Comparison of ENCODE assay signal across 22 cellular contexts in the genomic region with DNA sequence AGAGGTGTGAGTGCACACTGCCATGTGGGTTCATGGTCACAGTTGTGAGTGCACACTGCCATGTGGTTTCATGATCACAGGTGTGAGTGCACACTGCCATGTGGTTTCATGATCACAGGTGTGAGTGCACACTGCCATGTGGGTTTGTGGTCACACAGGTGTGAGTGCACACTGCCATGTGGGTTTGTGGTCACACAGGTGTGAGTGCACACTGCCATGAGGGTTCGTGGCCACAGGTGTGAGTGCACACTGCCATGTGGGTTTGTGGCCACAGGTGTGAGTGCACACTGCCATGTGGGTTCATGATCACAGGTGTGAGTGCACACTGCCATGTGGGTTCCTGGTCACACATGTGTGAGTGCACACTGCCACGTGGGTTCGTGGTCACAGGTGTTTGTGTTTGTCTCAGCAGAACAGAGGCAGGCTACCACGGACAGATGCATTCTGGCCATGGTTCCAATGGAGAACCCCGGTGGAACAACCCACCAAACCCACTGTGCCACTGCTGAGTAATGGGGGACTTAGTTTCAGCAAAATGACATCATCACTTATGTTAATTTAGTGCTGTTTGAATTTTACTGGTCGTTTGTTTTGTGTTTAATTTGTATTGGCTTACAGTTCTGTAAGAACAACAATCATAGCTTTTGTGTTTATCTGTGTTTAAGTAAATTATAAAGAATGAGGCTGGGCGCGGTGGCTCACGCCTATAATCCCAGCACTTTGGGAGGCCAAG. TPM values are rescaled to one million over a fixed set of nuclear protein-coding genes. Genes with fewer than 3 reads are reported as not detected.
DNase-seq lines count a peak whose midpoint lies in the region; ATAC-seq, FAIRE-seq and TF ChIP-seq lines count a peak whose summit lies in the region.
"Had no signal": no experiment of that assay in that cellular context is flagged by ENCODE, and none has a peak within 500 bp of the region (broad histone marks: within the 10 kb centered on the region; RNA-seq: fewer than 3 reads in every experiment).

No MANE protein-coding gene starts in this region.

- H3K27me3 ChIP-seq in cardiac muscle cell (no peaks in the 10 kb centered on the region), H1 (replicated peaks in 1 of 4; ENCODE audit: control insufficient read depth in 3 of 4, extremely low read depth in 1 of 4, insufficient read depth in 3 of 4, low read length in 3 of 4) (peaks cover 0 to 3% (median 0%) of the 10 kb centered on the region in 4 experiments; a peak in 2 of 7 replicates)
- H3K27me3 ChIP-seq: Peyer's patch had no signal

- peaks cover 2% of the 10 kb centered on the region for H3K4me1 ChIP-seq in cardiac muscle cell (ENCODE audit: low read depth)
- H3K4me1 ChIP-seq in H1 (replicated peaks in 1 of 4; ENCODE audit: control insufficient read depth in 3 of 4, insufficient read depth in 4 of 4, low read length in 3 of 4) = peaks cover 3 to 7% (median 4%) of the 10 kb centered on the region in 4 experiments; a peak in 5 of 7 replicates
- H3K4me1 ChIP-seq: A549, Peyer's patch had no signal

- no peak overlapping the region for H3K14ac ChIP-seq in H1 (ENCODE audit: insufficient read length)

- TF ChIP-seq RAD21 in H1 (IDR thresholded peaks at IDR 0.05 in 1 of 2, conservative IDR thresholded peaks at IDR 0.05 in 1 of 2; ENCODE audit: low read depth in 2 of 2, low read length in 2 of 2) = no peak

- H4K8ac ChIP-seq in H1 (ENCODE audit: extremely low read depth, insufficient read depth, low read length) = peak overlapping the region; percentile 20; the same call in 1 of the 2 replicates

- TF ChIP-seq EP300 in H1 (IDR thresholded peaks at IDR 0.05; ENCODE audit: borderline replicate concordance in 1 of 2, low read depth in 2 of 2, low read length in 2 of 2) = no peak

- no peaks in the 10 kb centered on the region for H4K20me1 ChIP-seq in H1 (replicated peaks in 1 of 2; ENCODE audit: control insufficient read depth in 1 of 2, insufficient read depth in 2 of 2, low read length in 2 of 2)

- no peak overlapping the region for H3K4me3 ChIP-seq in cardiac muscle cell
- no peak overlapping the region for H3K4me3 ChIP-seq in H1 (ENCODE audit: extremely low read depth in 1 of 4, insufficient read depth in 2 of 4, low read depth in 3 of 4, low read length in 4 of 4)
- H3K4me3 ChIP-seq: A549, GM23338, Peyer's patch had no signal

- DNase-seq in cardiac muscle cell (ENCODE audit: low read depth in 1 of 2, low spot score in 1 of 2) = no peak
- no peak for DNase-seq in Right ventricle myocardium superior
- peak; percentile 42 for DNase-seq in NAMALWA (ENCODE audit: low spot score)
- no peak for DNase-seq in H1 (ENCODE audit: low read depth in 1 of 2, low spot score in 2 of 2)
- no peak for DNase-seq in urothelium cell line (ENCODE audit: low spot score)
- DNase-seq in GM10266 (ENCODE audit: extremely low spot score) = no peak
- no peak for DNase-seq in foreskin melanocyte
- DNase-seq in activated CD4-positive, alpha-beta T cell treated with anti-CD3 and anti-CD28 coated beads for 4 hours = no peak
- DNase-seq: DMS153, HFFc6, Kasumi-1, MM.1S, NCI-H1105 treated with DMSO at 0.1 percent for 48 hours, NCI-H1694 treated with DMSO at 0.1 percent for 48 hours, NCI-H2107, NCI-H2227 treated with DMSO at 0.1 percent for 48 hours, NCI-H524, Peyer's patch, SHP77 had no signal

- H3K56ac ChIP-seq in H1 (replicated peaks; ENCODE audit: insufficient read length, low read depth, low read length) = no peak overlapping the region

- no peaks in the 10 kb centered on the region for H3K79me1 ChIP-seq in H1 (ENCODE audit: low read depth, low read length)

- H3K4me2 ChIP-seq in H1 (ENCODE audit: insufficient read depth in 1 of 2, low read depth in 2 of 2, low read length in 2 of 2) = no peak overlapping the region
- H3K4me2 ChIP-seq: A549 had no signal

- FAIRE-seq in H1 (lab: Jason Lieb, UNC) (no peak), urothelium cell line (lab: Jason Lieb, UNC) (peak; percentile 95)
- FAIRE-seq: A549 had no signal

- intact Hi-C loops in Right ventricle myocardium superior (cut with DNase I) = no loop called here

- H2BK20ac ChIP-seq in H1 (ENCODE audit: low read length) = 0 out of 2 replicates have a peak overlapping the region, but pooled peaks have one; percentile 53

- H2BK12ac ChIP-seq in H1 (ENCODE audit: low read depth, low read length) = peak overlapping the region; percentile 68; the same call in 1 of the 2 replicates

- H2BK120ac ChIP-seq in H1 (replicated peaks; ENCODE audit: low read depth, low read length) = no peak overlapping the region

- H3K4ac ChIP-seq in H1 (replicated peaks; ENCODE audit: insufficient read length, low read depth, low read length) = no peak overlapping the region

- TF ChIP-seq POLR2A in H1 (IDR thresholded peaks at IDR 0.05; ENCODE audit: control extremely low read depth in 1 of 2, low read depth in 2 of 2, low read length in 2 of 2) = no peak

- peak overlapping the region; percentile 7; the same call in 1 of the 2 replicates for H2AK5ac ChIP-seq in H1 (ENCODE audit: low read depth, low read length)

- no peak overlapping the region for H3K18ac ChIP-seq in H1 (ENCODE audit: extremely low read depth, low read length)

- H3K23me2 ChIP-seq in H1 (ENCODE audit: low read depth, low read length) = no peaks in the 10 kb centered on the region

- WGBS in H1 (ENCODE audit: extremely low coverage in 1 of 2, insufficient coverage in 1 of 2, insufficient read length in 1 of 2, insufficient replicate concordance in 2 of 2, low coverage in 1 of 2, low lambda C conversion rate in 2 of 2, missing lambda C conversion rate in 1 of 2), 2 experiments = 92% methylated on average over 9 of the region's 9 CpGs; no CpG with 5 or more reads in 1 of the 2 experiments

- CTCF ChIA-PET in H1 (lab: Charles Lee; ENCODE audit: partially characterized antibody) = interaction anchor here (0.6 to 1.9 kb wide), 4 partner anchors 20 to 1860 kb away, joined by 3 to 7 read pairs (median 4); no protein-coding TSS in a partner anchor

- H3K23ac ChIP-seq in H1 (ENCODE audit: insufficient read length) = no peak overlapping the region

- H2BK15ac ChIP-seq in H1 (ENCODE audit: low read length) = peak overlapping the region; percentile 66; the same call in 1 of the 2 replicates

- H2AFZ ChIP-seq in H1 (ENCODE audit: low read length) = no peak overlapping the region
- H2AFZ ChIP-seq: GM23338 had no signal

- no peak overlapping the region for H4K5ac ChIP-seq in H1 (ENCODE audit: insufficient read length, low read depth, low read length)

- TF ChIP-seq CTCF in cardiac muscle cell (IDR thresholded peaks at IDR 0.05; ENCODE audit: low read depth, low read length) (no peak), H1 (IDR thresholded peaks at IDR 0.05; ENCODE audit: control extremely low read depth in 1 of 3, insufficient read depth in 1 of 3, low read depth in 1 of 3, low read length in 3 of 3) (no peak), GM10266 (IDR thresholded peaks at IDR 0.05; ENCODE audit: control insufficient read depth, insufficient read depth, low read depth, missing control alignments) (no peak)

- no peak overlapping the region for H3K9ac ChIP-seq in H1 (replicated peaks in 1 of 4; ENCODE audit: extremely low read depth in 1 of 4, low read depth in 3 of 4, low read length in 3 of 4)

- no peak overlapping the region for H4K91ac ChIP-seq in H1 (replicated peaks; ENCODE audit: insufficient read length, low read length)

- no peaks in the 10 kb centered on the region for H3K79me2 ChIP-seq in H1 (ENCODE audit: control insufficient read depth in 1 of 2, insufficient read depth in 2 of 2, low read length in 2 of 2)

- peak overlapping the region; percentile 35 for H3K27ac ChIP-seq in cardiac muscle cell
- no peak overlapping the region for H3K27ac ChIP-seq in H1 (ENCODE audit: low read depth, low read length)
- H3K27ac ChIP-seq: A549, Peyer's patch had no signal

- no peak for ATAC-seq in Right ventricle myocardium superior (ENCODE audit: poor library complexity)
- ATAC-seq: SK-N-SH treated with all-trans-retinoic acid at 6 μM for 48 hours had no signal

- POLR2A ChIA-PET in H1 (lab: Charles Lee; ENCODE audit: partially characterized antibody) = interaction anchor here (1.4 kb wide), 1 partner anchor 67 kb away, joined by 4 read pairs; no protein-coding TSS in a partner anchor

- H3K9me3 ChIP-seq in cardiac muscle cell (ENCODE audit: low read depth) = no peaks in the 10 kb centered on the region
- H3K9me3 ChIP-seq in H1 (ENCODE audit: insufficient read depth in 2 of 2, low read depth in 1 of 2, low read length in 1 of 2) = no peaks in the 10 kb centered on the region

- no peaks in the 10 kb centered on the region for H3K36me3 ChIP-seq in cardiac muscle cell
- no peaks in the 10 kb centered on the region for H3K36me3 ChIP-seq in H1 (ENCODE audit: control insufficient read depth in 2 of 4, insufficient read depth in 4 of 4, low read length in 3 of 4)
- H3K36me3 ChIP-seq: Peyer's patch had no signal

- H2BK5ac ChIP-seq in H1 (ENCODE audit: low read depth, low read length) = 0 out of 2 replicates have a peak overlapping the region, but pooled peaks have one; percentile 0

TF ChIP-seq in H1, 55 proteins besides CTCF, POLR2A, EP300 and RAD21:
- TF ChIP-seq RXRA (IDR thresholded peaks at IDR 0.05; ENCODE audit: insufficient read depth, low read depth, low read length) = no peak
- no peak for TF ChIP-seq TAF7 (optimal IDR thresholded peaks at IDR 0.05; ENCODE audit: borderline replicate concordance, low read depth, low read length)

RNA-seq across cellular contexts. Expression of gene RPS6KA4, which starts 57.2 kb away (rescaled TPM):
- total RNA-seq in cardiac muscle cell (28.2 and 30.4 TPM in 2 replicates), Right ventricle myocardium superior (14.6 TPM)
- polyA plus RNA-seq in cardiac muscle cell (19.7 and 22.3 TPM in 2 replicates), H1 (2011; rRNA removed) (8.2 and 12.1 TPM in 2 replicates)
- 12.6 and 13.2 TPM in 2 replicates for total RNA-seq in H1 (2021; fragmentation: NEBNext Ultra II Directional; extraction: Animal tissue kit (Norgen Biotek cat#: 25700))
- 11.5 TPM for polyA plus RNA-seq in H1 (2011; cell fraction: cytosol; rRNA removed)
- polyA plus RNA-seq in H1 (2011; cell fraction: nucleus; rRNA removed) = 27.8 TPM
- polyA plus RNA-seq in H1 (2012, experiment 1 of 2) = 8.5 to 14.4 TPM (median 12.2 TPM) in 4 replicates
- polyA plus RNA-seq in H1 (2012, experiment 2 of 2) = 7.6 TPM
- 5.0 TPM for polyA plus RNA-seq in H1 (2013, experiment 1 of 2)
- 5.5 TPM for polyA plus RNA-seq in H1 (2013, experiment 2 of 2)
- polyA minus RNA-seq in H1 (2011; rRNA and poly(A)+ RNA removed) = 8.6 and 9.0 TPM in 2 replicates
- 12.0 TPM for polyA minus RNA-seq in H1 (2011; cell fraction: cytosol; rRNA and poly(A)+ RNA removed)
- 17.0 TPM for polyA minus RNA-seq in H1 (2011; cell fraction: nucleus; rRNA and poly(A)+ RNA removed)
